ENCODE assay signal across 11 cellular contexts in the genomic region with DNA sequence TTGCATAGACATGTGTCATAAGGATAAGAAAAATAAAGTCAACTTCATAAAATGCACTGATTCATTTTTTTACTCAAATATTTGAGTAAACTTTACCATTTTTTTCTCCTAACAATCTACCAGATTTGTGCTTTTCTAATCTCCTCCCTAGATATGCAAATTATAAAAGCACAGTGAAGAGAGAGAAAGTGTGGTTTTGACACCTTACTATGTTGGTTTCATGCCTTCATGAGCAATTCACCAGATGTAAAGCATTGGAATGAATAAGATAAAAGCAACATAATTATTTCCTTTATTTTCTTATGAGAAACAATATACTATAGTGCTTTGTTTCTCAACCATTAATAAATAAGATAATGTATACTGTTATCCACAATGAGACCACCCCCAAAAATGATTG.
A peak's percentile ranks its signal among the peaks of the same experiment; 100 is the strongest.
DNase-seq lines count a peak whose midpoint lies in the region; ATAC-seq and TF ChIP-seq lines count a peak whose summit lies in the region.
"Had no signal": no experiment of that assay in that cellular context is flagged by ENCODE, and none has a peak within 500 bp of the region (broad histone marks: within the 10 kb centered on the region; RNA-seq: fewer than 3 reads in every experiment).

No MANE protein-coding gene starts in this region.

- H3K27me3 Mint-ChIP-seq in memory B cell (no peaks in the 10 kb centered on the region), progenitor cell of endocrine pancreas (no peaks in the 10 kb centered on the region)
- H3K27me3 Mint-ChIP-seq in activated T-helper 2 cell treated with anti-CD3 and anti-CD28 coated beads, Interferon-gamma antibody, Interleukin-2, Interleukin-4, amounts not matched to agents 10 μg/mL and 5 μg/mL and 100 μg/mL, durations not matched to agents 14 hours and 24 hours and 36 hours (ENCODE audit: low read depth) = no peaks in the 10 kb centered on the region

- peak overlapping the region; percentile 24 for H3K27ac Mint-ChIP-seq in memory B cell
- no peak overlapping the region for H3K27ac Mint-ChIP-seq in progenitor cell of endocrine pancreas
- H3K27ac Mint-ChIP-seq in activated T-helper 2 cell treated with anti-CD3 and anti-CD28 coated beads, Interferon-gamma antibody, Interleukin-2, Interleukin-4, amounts not matched to agents 10 μg/mL and 5 μg/mL and 100 μg/mL, durations not matched to agents 14 hours and 24 hours and 36 hours = no peak overlapping the region

- no peak overlapping the region for H3K4me3 ChIP-seq in uterus
- H3K4me3 ChIP-seq: gastroesophageal sphincter had no signal

- H3K9me3 ChIP-seq in uterus = no peaks in the 10 kb centered on the region
- H3K9me3 ChIP-seq: gastroesophageal sphincter had no signal

- H3K9me3 Mint-ChIP-seq in memory B cell (no peaks in the 10 kb centered on the region), progenitor cell of endocrine pancreas (ENCODE audit: low read depth) (no peaks in the 10 kb centered on the region)
- peaks cover 4% of the 10 kb centered on the region for H3K9me3 Mint-ChIP-seq in activated T-helper 2 cell treated with anti-CD3 and anti-CD28 coated beads, Interferon-gamma antibody, Interleukin-2, Interleukin-4, amounts not matched to agents 10 μg/mL and 5 μg/mL and 100 μg/mL, durations not matched to agents 14 hours and 24 hours and 36 hours

- TF ChIP-seq CTCF in uterus (IDR thresholded peaks at IDR 0.05) (no peak), progenitor cell of endocrine pancreas (IDR thresholded peaks at IDR 0.05; ENCODE audit: unreplicated experiment) (no peak)

- no peaks in the 10 kb centered on the region for H3K4me1 Mint-ChIP-seq in memory B cell
- H3K4me1 Mint-ChIP-seq in progenitor cell of endocrine pancreas (ENCODE audit: low read depth) = no peaks in the 10 kb centered on the region
- H3K4me1 Mint-ChIP-seq in activated T-helper 2 cell treated with anti-CD3 and anti-CD28 coated beads, Interferon-gamma antibody, Interleukin-2, Interleukin-4, amounts not matched to agents 10 μg/mL and 5 μg/mL and 100 μg/mL, durations not matched to agents 14 hours and 24 hours and 36 hours (ENCODE audit: low read depth) = no peaks in the 10 kb centered on the region

- ATAC-seq in HG02588 (IDR thresholded peaks at IDR 0.05; ENCODE audit: unreplicated experiment) (peak; percentile 85), HG03378 (IDR thresholded peaks at IDR 0.05; ENCODE audit: unreplicated experiment) (peak; percentile 98), memory B cell (ENCODE audit: low read depth) (peak; percentile 63), sciatic nerve (no peak)
- ATAC-seq: gastroesophageal sphincter had no signal

- no peak for TF ChIP-seq POLR2A in uterus (IDR thresholded peaks at IDR 0.05)

- H3K36me3 Mint-ChIP-seq in memory B cell (no peaks in the 10 kb centered on the region), progenitor cell of endocrine pancreas (ENCODE audit: insufficient read depth) (no peaks in the 10 kb centered on the region)
- no peaks in the 10 kb centered on the region for H3K36me3 Mint-ChIP-seq in activated T-helper 2 cell treated with anti-CD3 and anti-CD28 coated beads, Interferon-gamma antibody, Interleukin-2, Interleukin-4, amounts not matched to agents 10 μg/mL and 5 μg/mL and 100 μg/mL, durations not matched to agents 14 hours and 24 hours and 36 hours (ENCODE audit: low read depth)

- no peak overlapping the region for H3K27ac ChIP-seq in uterus
- H3K27ac ChIP-seq: gastroesophageal sphincter had no signal

- H3K4me1 ChIP-seq in uterus = no peaks in the 10 kb centered on the region
- H3K4me1 ChIP-seq: gastroesophageal sphincter had no signal

- no peaks in the 10 kb centered on the region for H3K27me3 ChIP-seq in uterus
- H3K27me3 ChIP-seq: gastroesophageal sphincter had no signal

- no peaks in the 10 kb centered on the region for H3K36me3 ChIP-seq in uterus
- H3K36me3 ChIP-seq: gastroesophageal sphincter had no signal

- intact Hi-C loops in uterus (cut with DNase I; ENCODE audit: low total_unique reads) = no loop called here
- intact Hi-C loops in sciatic nerve (cut with DNase I) = no loop called here
- intact Hi-C loops in activated T-helper 2 cell treated with anti-CD3 and anti-CD28 coated beads, Interferon-gamma antibody, Interleukin-2, Interleukin-4, amounts not matched to agents 10 μg/mL and 5 μg/mL and 100 μg/mL, durations not matched to agents 14 hours and 24 hours and 36 hours (cut with micrococcal nuclease) = no loop called here

- peak overlapping the region; percentile 63 for H3K4me3 Mint-ChIP-seq in memory B cell
- H3K4me3 Mint-ChIP-seq in progenitor cell of endocrine pancreas (ENCODE audit: low read depth) = no peak overlapping the region
- H3K4me3 Mint-ChIP-seq in activated T-helper 2 cell treated with anti-CD3 and anti-CD28 coated beads, Interferon-gamma antibody, Interleukin-2, Interleukin-4, amounts not matched to agents 10 μg/mL and 5 μg/mL and 100 μg/mL, durations not matched to agents 14 hours and 24 hours and 36 hours (ENCODE audit: low read depth) = no peak overlapping the region

- DNase-seq in GM19238 (ENCODE audit: insufficient read length, low spot score) (peak; percentile 1), memory B cell (ENCODE audit: low spot score in 2 of 2) (no peak), uterus (no peak), progenitor cell of endocrine pancreas (ENCODE audit: low spot score, unreplicated experiment) (no peak), sciatic nerve (ENCODE audit: low spot score) (no peak)
- DNase-seq in activated T-helper 2 cell treated with anti-CD3 and anti-CD28 coated beads, Interferon-gamma antibody, Interleukin-2, Interleukin-4, amounts not matched to agents 10 μg/mL and 5 μg/mL and 100 μg/mL, durations not matched to agents 14 hours and 24 hours and 36 hours (ENCODE audit: low spot score) = no peak
- DNase-seq: activated CD4-positive, alpha-beta T cell treated with anti-CD3 and anti-CD28 coated beads, Interleukin-2, amount 50 U/mL, for 48 hours; NCI-H748 treated with DMSO at 0.1 percent for 48 hours had no signal
